14 cellular contexts compared by ENCODE assay signal in the genomic region with DNA sequence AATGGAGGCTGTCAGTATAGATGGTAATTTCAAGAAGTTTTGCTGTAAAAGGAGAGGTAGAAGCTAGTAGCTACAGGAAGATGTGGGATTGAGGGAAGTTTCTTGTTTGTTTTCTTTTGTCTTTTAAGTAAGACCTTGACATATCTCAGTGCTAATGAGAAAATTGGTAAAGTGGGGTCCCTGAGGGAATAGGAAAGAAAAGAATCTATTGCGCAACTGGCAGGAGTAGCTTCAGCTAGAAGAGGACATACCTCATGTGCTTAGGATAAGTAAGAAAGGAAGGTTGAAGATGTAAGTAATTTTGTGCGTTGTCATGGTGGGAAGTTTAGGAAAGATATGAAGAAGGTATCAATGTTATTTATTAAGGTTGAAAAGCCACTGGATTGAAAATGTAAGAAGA. TPM values are rescaled to one million over a fixed set of nuclear protein-coding genes. Genes with fewer than 3 reads are reported as not detected.
DNase-seq lines count a peak whose midpoint lies in the region; ATAC-seq, FAIRE-seq and TF ChIP-seq lines count a peak whose summit lies in the region.
"Had no signal": no experiment of that assay in that cellular context is flagged by ENCODE, and none has a peak within 500 bp of the region (broad histone marks: within the 10 kb centered on the region; RNA-seq: fewer than 3 reads in every experiment).

No MANE protein-coding gene starts in this region.

- H3K4me3 Mint-ChIP-seq in GM23338, result no peak overlapping the region
- H3K4me3 Mint-ChIP-seq: CD14-positive monocyte; CD8-positive, alpha-beta T cell; H9; IgD-negative memory B cell had no signal

- CTCF ChIA-PET in A673 (lab: Charles Lee), result no interaction called here

- H3K36me3 ChIP-seq in A673 (ENCODE audit: insufficient read depth, low read length, poor library complexity, severe bottlenecking) (no peaks in the 10 kb centered on the region), GM23338 (ENCODE audit: insufficient read depth) (no peaks in the 10 kb centered on the region), OCI-LY1 (ENCODE audit: insufficient read depth, low read length) (no peaks in the 10 kb centered on the region), small intestine (ENCODE audit: control insufficient read depth in 2 of 2, insufficient read depth in 2 of 2, low read length in 2 of 2) (no peaks in the 10 kb centered on the region), MG63 (no peaks in the 10 kb centered on the region)

- H3K4me1 Mint-ChIP-seq in GM23338, result peaks cover 4% of the 10 kb centered on the region; the same call in 2 of the 3 replicates
- H3K4me1 Mint-ChIP-seq: CD14-positive monocyte had no signal

- BruUV-seq in A673 (replicated peaks; lab: Mats Ljungman, UMichigan), result no TSS peak

- H3K9me2 ChIP-seq in GM23338 (ENCODE audit: insufficient read depth) (no peaks in the 10 kb centered on the region), OCI-LY1 (ENCODE audit: low read depth, low read length) (no peaks in the 10 kb centered on the region)

- H4K20me1 ChIP-seq in GM23338 (replicated peaks; ENCODE audit: insufficient read depth) (no peaks in the 10 kb centered on the region), OCI-LY1 (ENCODE audit: insufficient read depth, low read length) (no peaks in the 10 kb centered on the region)

- ATAC-seq in GM23338, result no peak
- no peak for ATAC-seq in GM21619 (IDR thresholded peaks at IDR 0.05; ENCODE audit: unreplicated experiment)
- ATAC-seq: CD8-positive, alpha-beta T cell had no signal

- H3K4me2 ChIP-seq in GM23338, result no peak overlapping the region
- no peak overlapping the region for H3K4me2 ChIP-seq in OCI-LY1 (ENCODE audit: low read length)

- peaks cover 28% of the 10 kb centered on the region for H3K4me1 ChIP-seq in A673 (ENCODE audit: insufficient read depth, low read length, poor library complexity, severe bottlenecking)
- 0 out of 2 replicates have a peak, but pooled peaks cover 3% of the 10 kb centered on the region for H3K4me1 ChIP-seq in GM23338 (ENCODE audit: insufficient read depth)
- H3K4me1 ChIP-seq in OCI-LY1 (ENCODE audit: insufficient read depth, low read length, severe bottlenecking), result peaks cover 71% of the 10 kb centered on the region
- H3K4me1 ChIP-seq in small intestine (ENCODE audit: control insufficient read depth in 2 of 2, insufficient read depth in 1 of 2, low read depth in 1 of 2, low read length in 1 of 2), result no peaks in the 10 kb centered on the region

- POLR2A ChIA-PET in A673 (lab: Charles Lee; ENCODE audit: low non-redundant PET), result no interaction called here

- H3K9ac ChIP-seq in OCI-LY1 (ENCODE audit: low read length), result no peak overlapping the region

- H3K9me3 ChIP-seq in A673 (ENCODE audit: low read depth, low read length, poor library complexity, severe bottlenecking) (no peaks in the 10 kb centered on the region), OCI-LY1 (ENCODE audit: low read length) (no peaks in the 10 kb centered on the region; the same call in 1 of the 2 replicates), small intestine (ENCODE audit: control insufficient read depth, low read depth) (no peaks in the 10 kb centered on the region), MG63 (no peaks in the 10 kb centered on the region)

- WGBS in small intestine, 3 donors, result 95 to 96% (median 95%) methylated on average over 2 of the region's 2 CpGs

- no peaks in the 10 kb centered on the region for H3K27me3 ChIP-seq in A673 (replicated peaks; ENCODE audit: insufficient read depth, low read depth, low read length, poor library complexity)
- no peaks in the 10 kb centered on the region for H3K27me3 ChIP-seq in GM23338 (ENCODE audit: insufficient read depth)
- H3K27me3 ChIP-seq in OCI-LY1 (ENCODE audit: insufficient read depth, low read length), result no peaks in the 10 kb centered on the region
- no peaks in the 10 kb centered on the region for H3K27me3 ChIP-seq in small intestine (ENCODE audit: control insufficient read depth in 2 of 2, insufficient read depth in 2 of 2, low read length in 2 of 2)
- no peaks in the 10 kb centered on the region for H3K27me3 ChIP-seq in MG63

- intact Hi-C loops in A673 (cut with micrococcal nuclease; ENCODE audit: unreplicated experiment), result no loop called here

- no peaks in the 10 kb centered on the region for H3K36me3 Mint-ChIP-seq in GM23338 (ENCODE audit: low read depth)
- H3K36me3 Mint-ChIP-seq: CD14-positive monocyte; CD8-positive, alpha-beta T cell; IgD-negative memory B cell had no signal

- H3K79me2 ChIP-seq in GM23338 (replicated peaks; ENCODE audit: insufficient read depth) (no peaks in the 10 kb centered on the region), OCI-LY1 (ENCODE audit: insufficient read depth, low read length) (no peaks in the 10 kb centered on the region)

- TF ChIP-seq CTCF in A673 (conservative IDR thresholded peaks at IDR 0.05; ENCODE audit: low read depth, low read length) (no peak), GM23338 (conservative IDR thresholded peaks at IDR 0.05; ENCODE audit: low read depth in 2 of 2) (no peak), OCI-LY1 (IDR thresholded peaks at IDR 0.05; ENCODE audit: low read length) (no peak), fibroblast of mammary gland (conservative IDR thresholded peaks at IDR 0.05; ENCODE audit: control insufficient read depth, insufficient read depth, low read depth, low read length) (no peak)

- H3K9me3 Mint-ChIP-seq in GM23338, result no peaks in the 10 kb centered on the region
- H3K9me3 Mint-ChIP-seq: CD14-positive monocyte; CD8-positive, alpha-beta T cell; H9; IgD-negative memory B cell had no signal

- H3K27ac ChIP-seq in A673 (ENCODE audit: low read depth, low read length, poor library complexity, severe bottlenecking) (peak overlapping the region; percentile 25), GM23338 (ENCODE audit: low read depth) (no peak overlapping the region), OCI-LY1 (ENCODE audit: low read depth, low read length, poor library complexity, severe bottlenecking) (peak overlapping the region; percentile 98), small intestine (ENCODE audit: low read depth in 1 of 2, low read length in 1 of 2) (no peak overlapping the region)

- no peaks in the 10 kb centered on the region for H3K27me3 Mint-ChIP-seq in GM23338 (ENCODE audit: insufficient read depth, low read depth, poor library complexity)
- H3K27me3 Mint-ChIP-seq: IgD-negative memory B cell had no signal

- H3K4me3 ChIP-seq in A673 (ENCODE audit: low read depth, low read length, poor library complexity, severe bottlenecking) (no peak overlapping the region), GM23338 (no peak overlapping the region), OCI-LY1 (ENCODE audit: low read depth, low read length, poor library complexity, severe bottlenecking) (no peak overlapping the region), fibroblast of mammary gland (ENCODE audit: control insufficient read depth, low read depth, low read length) (no peak overlapping the region), small intestine (ENCODE audit: low read depth in 1 of 2, low read length in 2 of 2) (no peak overlapping the region), MG63 (no peak overlapping the region)

- H3F3A ChIP-seq in GM23338 (replicated peaks; ENCODE audit: low read depth) (no peaks in the 10 kb centered on the region), OCI-LY1 (ENCODE audit: insufficient read depth, low read length) (peaks cover 4% of the 10 kb centered on the region; the same call in 1 of the 2 replicates)

- H3K27ac Mint-ChIP-seq in GM23338, result no peak overlapping the region
- H3K27ac Mint-ChIP-seq: CD14-positive monocyte; CD8-positive, alpha-beta T cell; H9; IgD-negative memory B cell had no signal

- H2AFZ ChIP-seq in GM23338 (peak overlapping the region; percentile 9; the same call in 1 of the 2 replicates), OCI-LY1 (ENCODE audit: low read length) (no peak overlapping the region)

- peak; percentile 62 for DNase-seq in A673 (ENCODE audit: low spot score)
- no peak for DNase-seq in GM23338 (ENCODE audit: low spot score)
- peak; percentile 21 for DNase-seq in fibroblast of mammary gland (ENCODE audit: low read depth)
- no peak for DNase-seq in small intestine
- no peak for DNase-seq in MG63
- DNase-seq: CD8-positive, alpha-beta T cell; COR-L47; GF-D8; H9 had no signal

- no peak for FAIRE-seq in small intestine (lab: Jason Lieb, UNC)
- FAIRE-seq: A204.1 had no signal

RNA-seq across cellular contexts. Expression of gene IKZF2, which starts 8.4 kb away (rescaled TPM):
- 68.6 and 69.5 TPM in 2 replicates for total RNA-seq in A673 (2021)
- total RNA-seq in GM23338 (2014; rRNA removed; shearing (Covaris generic)), result 3.1 and 10.1 TPM in 2 replicates
- polyA plus RNA-seq in GM23338 (2016; fragmentation: Nextera tagmentation; extraction: Ambion mirVana), result 2.0 and 2.6 TPM in 2 replicates
- under 1 TPM; under 0.01 to 0.43 (median under 0.01) TPM for polyA plus RNA-seq in small intestine
- 2.5 and 5.2 TPM in 2 replicates for total RNA-seq in MG63 (2014; rRNA removed; shearing (Covaris generic); ENCODE audit: low replicate concordance)

Comparison
In these comparisons a context has a peak if more than half of its experiments do, and no peak if none do; other contexts are left out.
1. DNase-seq: peak in A673 (single experiment) and fibroblast of mammary gland (single experiment); none in GM23338 (single experiment), small intestine (single experiment) and MG63 (single experiment).
2. H3K27ac ChIP-seq: peak in A673 (single experiment) and OCI-LY1 (single experiment); none in GM23338 (single experiment) and small intestine (0 of 2).